In genomic region chrX:107699611-107700010, GRCh38 we compare ENCODE assay signal across 16 cellular contexts.
DNase-seq lines count a peak whose midpoint lies in the region; ATAC-seq, FAIRE-seq and TF ChIP-seq lines count a peak whose summit lies in the region.
"Had no signal": no experiment of that assay in that cellular context is flagged by ENCODE, and none has a peak within 500 bp of the region (broad histone marks: within the 10 kb centered on the region; RNA-seq: fewer than 3 reads in every experiment).

No MANE protein-coding gene starts in this region.

- H2AFZ ChIP-seq in HepG2 (ENCODE audit: low read length) = no peak overlapping the region

- no peaks in the 10 kb centered on the region for H3K36me3 Mint-ChIP-seq in activated T-helper 17 cell treated with anti-CD3 and anti-CD28 coated beads, Interleukin-2, amount 50 U/mL, for 72 hours (ENCODE audit: low read depth)
- no peaks in the 10 kb centered on the region for H3K36me3 Mint-ChIP-seq in osteocyte (ENCODE audit: unreplicated experiment)
- H3K36me3 Mint-ChIP-seq: activated CD4-positive, alpha-beta memory T cell treated with anti-CD3 and anti-CD28 coated beads for 36 hours; natural killer cell had no signal

- no peak for TF ChIP-seq CTCF in lower lobe of right lung (IDR thresholded peaks at IDR 0.05)
- TF ChIP-seq CTCF in tibial artery (IDR thresholded peaks at IDR 0.05) = no peak
- no peak for TF ChIP-seq CTCF in osteocyte (IDR thresholded peaks at IDR 0.05)
- TF ChIP-seq CTCF in HepG2 (CRISPR knock-in tag; IDR thresholded peaks at IDR 0.05) = no peak

- H3K4me1 Mint-ChIP-seq in activated T-helper 17 cell treated with anti-CD3 and anti-CD28 coated beads, Interleukin-2, amount 50 U/mL, for 72 hours = peaks cover 23% of the 10 kb centered on the region
- peaks cover 10% of the 10 kb centered on the region for H3K4me1 Mint-ChIP-seq in osteocyte (ENCODE audit: unreplicated experiment)

- no peak for ATAC-seq in activated T-helper 17 cell treated with anti-CD3 and anti-CD28 coated beads, Interleukin-2, amount 50 U/mL, for 72 hours (replicated peaks)
- peak; percentile 26 to 58 for ATAC-seq in lower lobe of right lung
- no peak for ATAC-seq in HepG2
- ATAC-seq: K562, natural killer cell had no signal

- intact Hi-C loops in lower lobe of right lung (cut with DNase I) = no loop called here
- intact Hi-C loops in tibial artery (cut with DNase I; ENCODE audit: low total_unique reads) = no loop called here
- intact Hi-C loops in HepG2 (cut with micrococcal nuclease; ENCODE audit: unreplicated experiment) = no loop called here

- no peak overlapping the region for H3K4me3 ChIP-seq in lower lobe of right lung
- H3K4me3 ChIP-seq in tibial artery = no peak overlapping the region
- H3K4me3 ChIP-seq in HepG2 (replicated peaks in 1 of 3; ENCODE audit: insufficient read depth in 1 of 3, low read depth in 2 of 3, low read length in 3 of 3) = no peak overlapping the region
- H3K4me3 ChIP-seq: BLaER1 treated with 17β-estradiol and CSF1 and Interleukin-3, amounts not matched to agents 10 nM and 100 nM; K562; SK-N-MC had no signal

- WGBS in HepG2 (ENCODE audit: low lambda C conversion rate) = 90% methylated on average over 2 of the region's 2 CpGs

- H3K27me3 ChIP-seq in lower lobe of right lung (ENCODE audit: low read depth) = no peaks in the 10 kb centered on the region
- H3K27me3 ChIP-seq in tibial artery = no peaks in the 10 kb centered on the region
- H3K27me3 ChIP-seq in HepG2 (ENCODE audit: control insufficient read depth in 1 of 2, insufficient read depth in 2 of 2, low read length in 2 of 2) = no peaks in the 10 kb centered on the region

- DNase-seq in GM19239 (ENCODE audit: insufficient read length, low spot score) (no peak), lower lobe of right lung (no peak), tibial artery (no peak), osteocyte (ENCODE audit: extremely low spot score, unreplicated experiment) (no peak), inferior parietal cortex (ENCODE audit: extremely low spot score) (no peak), HepG2 (ENCODE audit: low spot score) (no peak)
- DNase-seq: activated CD4-positive, alpha-beta memory T cell treated with anti-CD3 and anti-CD28 coated beads for 36 hours; DND-41; hippocampal formation; natural killer cell; NCI-H1436 treated with DMSO at 0.1 percent for 48 hours; stimulated activated CD8-positive, alpha-beta memory T cell treated with anti-CD3 and anti-CD28 coated beads, Interleukin-4, amount 100 ng/mL, for 48 hours had no signal

- TF ChIP-seq EP300 in HepG2 (IDR thresholded peaks at IDR 0.05; ENCODE audit: low read depth in 2 of 2, low read length in 2 of 2) (no peak), HepG2 (CRISPR knock-in tag; IDR thresholded peaks at IDR 0.05; ENCODE audit: borderline replicate concordance) (no peak)

- TF ChIP-seq POLR2A in HepG2 (IDR thresholded peaks at IDR 0.05; ENCODE audit: insufficient read depth in 1 of 2, low read depth in 2 of 2, low read length in 2 of 2) = no peak

- H4K20me1 ChIP-seq in HepG2 (ENCODE audit: insufficient read depth, low read length) = no peaks in the 10 kb centered on the region
- H4K20me1 ChIP-seq: BLaER1 treated with 17β-estradiol and CSF1 and Interleukin-3, amounts not matched to agents 10 nM and 100 nM had no signal

- no peaks in the 10 kb centered on the region for H3K9me3 ChIP-seq in lower lobe of right lung
- H3K9me3 ChIP-seq in tibial artery = no peaks in the 10 kb centered on the region
- no peaks in the 10 kb centered on the region for H3K9me3 ChIP-seq in HepG2 (ENCODE audit: low read length)

- peak; percentile 90 for FAIRE-seq in GM19239 (lab: Jason Lieb, UNC)
- FAIRE-seq in HepG2 (lab: Jason Lieb, UNC) = no peak
- FAIRE-seq: K562 had no signal

- peak overlapping the region; percentile 48 for H3K4me3 Mint-ChIP-seq in activated T-helper 17 cell treated with anti-CD3 and anti-CD28 coated beads, Interleukin-2, amount 50 U/mL, for 72 hours
- H3K4me3 Mint-ChIP-seq in osteocyte (ENCODE audit: unreplicated experiment) = no peak overlapping the region
- H3K4me3 Mint-ChIP-seq: activated CD4-positive, alpha-beta memory T cell treated with anti-CD3 and anti-CD28 coated beads for 36 hours; natural killer cell had no signal

- peak overlapping the region; percentile 67 for H3K27ac Mint-ChIP-seq in activated T-helper 17 cell treated with anti-CD3 and anti-CD28 coated beads, Interleukin-2, amount 50 U/mL, for 72 hours
- H3K27ac Mint-ChIP-seq in osteocyte (ENCODE audit: unreplicated experiment) = no peak overlapping the region
- H3K27ac Mint-ChIP-seq: activated CD4-positive, alpha-beta memory T cell treated with anti-CD3 and anti-CD28 coated beads for 36 hours; natural killer cell had no signal

- CTCF ChIA-PET in HepG2 (lab: Yijun Ruan, JAX; ENCODE audit: low intra/inter-chr PET ratio, low total read pairs) = no interaction called here

- H3K9ac ChIP-seq in HepG2 (ENCODE audit: insufficient read depth, low read depth, low read length) = no peak overlapping the region
- H3K9ac ChIP-seq: BLaER1 treated with 17β-estradiol and CSF1 and Interleukin-3, amounts not matched to agents 10 nM and 100 nM had no signal

- H3K27ac ChIP-seq in lower lobe of right lung = peak overlapping the region; percentile 72
- H3K27ac ChIP-seq in tibial artery = peak overlapping the region; percentile 65 to 67
- H3K27ac ChIP-seq in HepG2 (ENCODE audit: extremely low read length, insufficient read depth, low read length) = no peak overlapping the region
- H3K27ac ChIP-seq: SK-N-MC had no signal

- POLR2A ChIA-PET in HepG2 (lab: Yijun Ruan, JAX) = no interaction called here

- H3K4me1 ChIP-seq in lower lobe of right lung (peaks cover 12% of the 10 kb centered on the region), tibial artery (peaks cover 0 to 24% (median 6%) of the 10 kb centered on the region in 4 donors), HepG2 (ENCODE audit: insufficient read depth, low read length) (no peaks in the 10 kb centered on the region)

- TF ChIP-seq RAD21 in HepG2 (CRISPR knock-in tag; IDR thresholded peaks at IDR 0.05) = no peak

- no peaks in the 10 kb centered on the region for H3K79me2 ChIP-seq in HepG2 (ENCODE audit: insufficient read depth, low read length)

- H3K4me2 ChIP-seq in HepG2 (ENCODE audit: low read depth, low read length) = no peak overlapping the region

- BruUV-seq in HepG2 (replicated peaks; lab: Mats Ljungman, UMichigan) = no TSS peak

- H3K36me3 ChIP-seq in lower lobe of right lung (no peaks in the 10 kb centered on the region), tibial artery (no peaks in the 10 kb centered on the region), HepG2 (replicated peaks in 1 of 2; ENCODE audit: control insufficient read depth in 1 of 2, insufficient read depth in 2 of 2, low read length in 2 of 2) (no peaks in the 10 kb centered on the region)
- H3K36me3 ChIP-seq: BLaER1 treated with 17β-estradiol and CSF1 and Interleukin-3, amounts not matched to agents 10 nM and 100 nM had no signal

- no peaks in the 10 kb centered on the region for H3K27me3 Mint-ChIP-seq in activated T-helper 17 cell treated with anti-CD3 and anti-CD28 coated beads, Interleukin-2, amount 50 U/mL, for 72 hours
- no peaks in the 10 kb centered on the region for H3K27me3 Mint-ChIP-seq in osteocyte (ENCODE audit: unreplicated experiment)
- H3K27me3 Mint-ChIP-seq: activated CD4-positive, alpha-beta memory T cell treated with anti-CD3 and anti-CD28 coated beads for 36 hours had no signal

- in situ Hi-C loops in HepG2 (cut with HindIII; ENCODE audit: extremely low pct_ligation_motif_present, low pct_unique_long_range_greater_than_20kb) = no loop called here

- no peaks in the 10 kb centered on the region for H3K9me3 Mint-ChIP-seq in activated T-helper 17 cell treated with anti-CD3 and anti-CD28 coated beads, Interleukin-2, amount 50 U/mL, for 72 hours
- peaks cover 8% of the 10 kb centered on the region for H3K9me3 Mint-ChIP-seq in osteocyte (ENCODE audit: unreplicated experiment)
- H3K9me3 Mint-ChIP-seq: activated CD4-positive, alpha-beta memory T cell treated with anti-CD3 and anti-CD28 coated beads for 36 hours; natural killer cell had no signal

TF ChIP-seq in HepG2, 621 proteins besides CTCF, POLR2A, EP300 and RAD21:
- no peak for TF ChIP-seq ZNF354B (CRISPR knock-in tag; IDR thresholded peaks at IDR 0.05)
- no peak for TF ChIP-seq ZBTB43 (CRISPR knock-in tag; conservative IDR thresholded peaks at IDR 0.05)
- TF ChIP-seq ZBTB25 (CRISPR knock-in tag; IDR thresholded peaks at IDR 0.05) = no peak
- no peak for TF ChIP-seq ZNF850 (CRISPR knock-in tag; conservative IDR thresholded peaks at IDR 0.05)
TF ChIP-seq in HepG2: peak in this region for 0.

Comparison
In these comparisons a context has a peak if more than half of its experiments do, and no peak if none do; other contexts are left out.
1. ATAC-seq: peak in lower lobe of right lung (2 of 2); none in activated T-helper 17 cell treated with anti-CD3 and anti-CD28 coated beads, Interleukin-2, amount 50 U/mL, for 72 hours (single experiment) and HepG2 (single experiment).